8 cellular contexts compared by ENCODE assay signal in genomic region chr1:40042337-40042736, GRCh38. TPM values are rescaled to one million over a fixed set of nuclear protein-coding genes. Genes with fewer than 3 reads are reported as not detected.
A peak's percentile ranks its signal among the peaks of the same experiment; 100 is the strongest.
DNase-seq lines count a peak whose midpoint lies in the region; ATAC-seq, FAIRE-seq and TF ChIP-seq lines count a peak whose summit lies in the region.

No MANE protein-coding gene starts in this region.

- no peaks in the 10 kb centered on the region for H3K27me3 ChIP-seq in psoas muscle (ENCODE audit: insufficient read depth in 3 of 3, low read length in 2 of 3)
- no peaks in the 10 kb centered on the region for H3K27me3 ChIP-seq in foreskin keratinocyte
- no peaks in the 10 kb centered on the region for H3K27me3 ChIP-seq in A673 (replicated peaks; ENCODE audit: insufficient read depth, low read depth, low read length, poor library complexity)

- H3K27ac ChIP-seq in psoas muscle: no peak overlapping the region
- H3K27ac ChIP-seq in foreskin keratinocyte: no peak overlapping the region
- no peak overlapping the region for H3K27ac ChIP-seq in A673 (ENCODE audit: low read depth, low read length, poor library complexity, severe bottlenecking)

- H3K4me1 ChIP-seq in psoas muscle (peaks cover 51% of the 10 kb centered on the region), foreskin keratinocyte (peaks cover 11% of the 10 kb centered on the region), A673 (ENCODE audit: insufficient read depth, low read length, poor library complexity, severe bottlenecking) (peaks cover 13% of the 10 kb centered on the region)

- intact Hi-C loops in psoas muscle (cut with DNase I) (loop anchor here in 1 of 2 donors (10.0 kb wide), 1 partner anchor 212 kb away; the partner anchor contains the start of gene ZMPSTE24), A673 (cut with micrococcal nuclease; ENCODE audit: unreplicated experiment) (no loop called here)

- H3K9me3 ChIP-seq in psoas muscle (no peaks in the 10 kb centered on the region), A673 (ENCODE audit: low read depth, low read length, poor library complexity, severe bottlenecking) (no peaks in the 10 kb centered on the region)

- peak overlapping the region; percentile 92 for H3K4me3 ChIP-seq in GM08714 (ENCODE audit: low read length)
- H3K4me3 ChIP-seq in epithelial cell of esophagus (ENCODE audit: low read length): peak overlapping the region; percentile 99
- peak overlapping the region; percentile 94 for H3K4me3 ChIP-seq in psoas muscle
- H3K4me3 ChIP-seq in A673 (ENCODE audit: low read depth, low read length, poor library complexity, severe bottlenecking): no peak overlapping the region

- 59 to 71% (median 68%) methylated on average over 4 of the region's 4 CpGs for WGBS in psoas muscle, 3 donors

- ATAC-seq in psoas muscle: no peak
- ATAC-seq in foreskin keratinocyte: no peak

- POLR2A ChIA-PET in A673 (lab: Charles Lee; ENCODE audit: low non-redundant PET): no interaction called here

- TF ChIP-seq CTCF in epithelial cell of esophagus (IDR thresholded peaks at IDR 0.05; ENCODE audit: insufficient read depth, low read depth, low read length, missing control alignments) (no peak), psoas muscle (IDR thresholded peaks at IDR 0.05) (no peak), foreskin keratinocyte (conservative IDR thresholded peaks at IDR 0.05) (no peak), A673 (conservative IDR thresholded peaks at IDR 0.05; ENCODE audit: low read depth, low read length) (no peak)

- DNase-seq in RCC 7860 (ENCODE audit: low spot score): peak; percentile 74
- peak; percentile 33 for DNase-seq in epithelial cell of esophagus (ENCODE audit: low read depth)
- no peak for DNase-seq in psoas muscle
- DNase-seq in foreskin keratinocyte: no peak
- no peak for DNase-seq in ureter (ENCODE audit: low spot score)
- DNase-seq in A673 (ENCODE audit: low spot score): no peak
- no peak for DNase-seq in SIG-M5 (lab: John Stamatoyannopoulos, UW)

- BruUV-seq in A673 (replicated peaks; lab: Mats Ljungman, UMichigan): no TSS peak

- FAIRE-seq in RCC 7860 (lab: Jason Lieb, UNC): no peak

- H3K36me3 ChIP-seq in psoas muscle (ENCODE audit: insufficient read depth in 1 of 2, low read depth in 1 of 2) (peaks cover 0 to 8% of the 10 kb centered on the region in 2 donors), A673 (ENCODE audit: insufficient read depth, low read length, poor library complexity, severe bottlenecking) (no peaks in the 10 kb centered on the region)

- CTCF ChIA-PET in A673 (lab: Charles Lee): no interaction called here

RNA-seq across cellular contexts. Expression of gene CAP1, which starts 1.8 kb away (rescaled TPM):
- total RNA-seq in psoas muscle (10 to 100 TPM; 34.2 to 71.0 (median 61.9) TPM), foreskin keratinocyte (787 and 894 TPM in 2 replicates), ureter (351 TPM), A673 (2021) (266 and 285 TPM in 2 replicates)
- polyA plus RNA-seq in psoas muscle (100 to 1,000 TPM in 1 of 3 donors, 10 to 100 TPM in 2; 33.7 to 116 (median 56.6) TPM), foreskin keratinocyte (440 and 451 TPM in 2 replicates)

RNA-seq across cellular contexts. Expression of gene PPT1, which starts 54.7 kb away (rescaled TPM):
- total RNA-seq in psoas muscle: 10 to 100 TPM; 14.9 to 20.8 (median 19.1) TPM
- polyA plus RNA-seq in psoas muscle: 10 to 100 TPM; 13.4 to 21.8 (median 17.4) TPM
- 72.9 and 83.5 TPM in 2 replicates for total RNA-seq in foreskin keratinocyte
- polyA plus RNA-seq in foreskin keratinocyte: 57.6 and 59.6 TPM in 2 replicates
- 92.4 TPM for total RNA-seq in ureter
- total RNA-seq in A673 (2021): 65.7 and 76.3 TPM in 2 replicates

Comparison
In these comparisons a context has a peak if more than half of its experiments do, and no peak if none do; other contexts are left out.
1. DNase-seq: peak in RCC 7860 (single experiment) and epithelial cell of esophagus (single experiment); none in psoas muscle (0 of 2), foreskin keratinocyte (0 of 2), ureter (single experiment), A673 (single experiment) and SIG-M5 (single experiment).